ENCODE assay signal across 10 cellular contexts in the genomic region with DNA sequence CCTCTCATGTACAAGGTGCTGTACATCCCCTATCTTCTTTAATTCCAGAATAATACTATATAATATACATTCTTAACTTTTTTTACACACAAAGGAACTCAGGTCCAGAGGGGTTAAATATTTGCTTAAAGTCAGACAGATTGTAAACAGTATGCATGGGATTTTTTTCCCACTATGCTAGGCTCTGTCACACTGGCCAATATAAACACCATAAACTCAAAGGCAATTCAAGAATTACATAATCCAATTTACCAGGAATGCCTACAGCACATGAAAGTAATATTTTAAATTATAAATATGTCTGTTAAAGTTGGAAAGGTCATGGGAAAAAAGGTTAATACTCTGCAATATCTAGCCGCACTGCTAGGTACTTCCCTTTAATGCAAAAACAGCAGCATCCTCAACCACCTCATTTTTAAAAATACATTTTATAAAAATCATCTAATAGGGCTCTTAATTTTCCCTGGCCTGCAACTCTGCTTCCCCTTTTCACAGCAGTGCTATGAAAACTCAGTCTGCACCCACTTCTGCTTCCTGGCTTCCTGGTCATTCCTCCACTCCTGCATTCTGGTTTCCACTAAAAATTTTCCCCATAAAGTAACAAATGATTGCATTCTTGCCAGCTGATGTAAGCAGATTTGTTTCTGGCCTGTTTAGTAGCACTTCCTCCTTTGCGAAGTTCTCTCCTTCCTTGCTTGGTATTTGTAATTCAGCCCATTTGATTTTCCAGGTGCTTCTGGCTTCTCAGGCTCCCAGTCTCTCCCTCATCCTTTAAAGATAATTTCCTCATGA.
DNase-seq lines count a peak whose midpoint lies in the region; ATAC-seq, FAIRE-seq and TF ChIP-seq lines count a peak whose summit lies in the region.
"Had no signal": no experiment of that assay in that cellular context is flagged by ENCODE, and none has a peak within 500 bp of the region (broad histone marks: within the 10 kb centered on the region; RNA-seq: fewer than 3 reads in every experiment).

No MANE protein-coding gene starts in this region.

- intact Hi-C loops in endothelial cell of umbilical vein (cut with micrococcal nuclease), result loop anchor here (5.0 to 10.0 kb wide), 2 partner anchors 182 to 310 kb away; a partner anchor contains a TSS

- peak; percentile 78 for DNase-seq in EH (ENCODE audit: low read depth)
- peak; percentile 7 for DNase-seq in NCI-H226
- DNase-seq in endothelial cell of umbilical vein (ENCODE audit: low read depth, low spot score), result peak; percentile 82
- DNase-seq in neural progenitor cell (ENCODE audit: low spot score), result no peak
- DNase-seq in NCI-H510A treated with DMSO at 0.1 percent for 48 hours (lab: John Stamatoyannopoulos, UW), result no peak
- no peak for DNase-seq in CD8-positive, alpha-beta memory T cell
- no peak for DNase-seq in T-helper 17 cell
- DNase-seq in NCI-H1436 treated with DMSO at 0.1 percent for 48 hours (lab: John Stamatoyannopoulos, UW), result no peak
- DNase-seq: activated CD8-positive, alpha-beta memory T cell treated with anti-CD3 and anti-CD28 coated beads for 24 hours had no signal

- H2AFZ ChIP-seq in endothelial cell of umbilical vein (ENCODE audit: low read depth, low read length) (no peak overlapping the region), neural progenitor cell (replicated peaks) (peak overlapping the region; percentile 21)

- TF ChIP-seq POLR2A in endothelial cell of umbilical vein (IDR thresholded peaks at IDR 0.05; ENCODE audit: low read depth, low read length), result no peak

- no peaks in the 10 kb centered on the region for H3K36me3 ChIP-seq in endothelial cell of umbilical vein (ENCODE audit: control insufficient read depth in 2 of 2, extremely low read depth in 1 of 2, insufficient read depth in 2 of 2, low read length in 2 of 2)
- no peaks in the 10 kb centered on the region for H3K36me3 ChIP-seq in neural progenitor cell
- no peaks in the 10 kb centered on the region for H3K36me3 ChIP-seq in CD8-positive, alpha-beta memory T cell (ENCODE audit: insufficient read depth, low read length)

- no peaks in the 10 kb centered on the region for H3K9me3 ChIP-seq in endothelial cell of umbilical vein (replicated peaks; ENCODE audit: control insufficient read depth, insufficient read depth, low read length)
- no peaks in the 10 kb centered on the region for H3K9me3 ChIP-seq in neural progenitor cell (ENCODE audit: low read depth)
- no peaks in the 10 kb centered on the region for H3K9me3 ChIP-seq in CD8-positive, alpha-beta memory T cell (ENCODE audit: low read length)
- H3K9me3 ChIP-seq in T-helper 17 cell (ENCODE audit: control insufficient read depth, low read length, poor library complexity, severe bottlenecking), result no peaks in the 10 kb centered on the region

- dilution Hi-C loops in endothelial cell of umbilical vein (cut with MboI; ENCODE audit: extremely low pct_ligation_motif_present, low sequenced_read_pairs), result no loop called here

- H3K9ac ChIP-seq in endothelial cell of umbilical vein (replicated peaks; ENCODE audit: extremely low read depth, insufficient read depth, low read length) (peak overlapping the region; percentile 34), neural progenitor cell (no peak overlapping the region)

- peak overlapping the region; percentile 28 for H3K4me2 ChIP-seq in endothelial cell of umbilical vein (ENCODE audit: insufficient read depth, low read length)
- no peak overlapping the region for H3K4me2 ChIP-seq in neural progenitor cell

- no peak overlapping the region for H3K27ac Mint-ChIP-seq in neural progenitor cell
- no peak overlapping the region for H3K27ac Mint-ChIP-seq in CD8-positive, alpha-beta memory T cell
- no peak overlapping the region for H3K27ac Mint-ChIP-seq in T-helper 17 cell

- H3K4me1 ChIP-seq in endothelial cell of umbilical vein (ENCODE audit: control insufficient read depth, extremely low read depth, insufficient read depth, low read length), result peaks cover 26% of the 10 kb centered on the region
- peaks cover 4% of the 10 kb centered on the region for H3K4me1 ChIP-seq in neural progenitor cell
- no peaks in the 10 kb centered on the region for H3K4me1 ChIP-seq in CD8-positive, alpha-beta memory T cell (ENCODE audit: insufficient read depth, low read length)

- H3K9me1 ChIP-seq in endothelial cell of umbilical vein (replicated peaks; ENCODE audit: control insufficient read depth, extremely low read depth, insufficient read depth, low read length), result no peaks in the 10 kb centered on the region

- no peaks in the 10 kb centered on the region for H3K27me3 ChIP-seq in endothelial cell of umbilical vein (ENCODE audit: control insufficient read depth in 2 of 2, insufficient read depth in 2 of 2, low read length in 2 of 2)
- H3K27me3 ChIP-seq in neural progenitor cell, result no peaks in the 10 kb centered on the region
- H3K27me3 ChIP-seq in CD8-positive, alpha-beta memory T cell (ENCODE audit: insufficient read depth, low read length, poor library complexity, severe bottlenecking), result no peaks in the 10 kb centered on the region

- H4K20me1 ChIP-seq in endothelial cell of umbilical vein (replicated peaks; ENCODE audit: control insufficient read depth, extremely low read depth, insufficient read depth, low read length) (no peaks in the 10 kb centered on the region), neural progenitor cell (ENCODE audit: low read depth) (no peaks in the 10 kb centered on the region)

- FAIRE-seq in endothelial cell of umbilical vein (lab: Jason Lieb, UNC), result peak; percentile 87
- FAIRE-seq: D721Med had no signal

- H3K4me3 ChIP-seq in endothelial cell of umbilical vein (replicated peaks in 1 of 3; ENCODE audit: insufficient read depth in 1 of 3, low read depth in 1 of 3, low read length in 3 of 3) (no peak overlapping the region), neural progenitor cell (no peak overlapping the region)
- no peak overlapping the region for H3K4me3 ChIP-seq in CD8-positive, alpha-beta memory T cell (ENCODE audit: low read length)

- no peaks in the 10 kb centered on the region for H3K9me3 Mint-ChIP-seq in neural progenitor cell
- H3K9me3 Mint-ChIP-seq in CD8-positive, alpha-beta memory T cell, result peaks cover 0 to 3% (median 0%) of the 10 kb centered on the region in 5 donors

- H3K79me2 ChIP-seq in endothelial cell of umbilical vein (ENCODE audit: control insufficient read depth, insufficient read depth, low read length), result no peaks in the 10 kb centered on the region
- no peaks in the 10 kb centered on the region for H3K79me2 ChIP-seq in neural progenitor cell (ENCODE audit: low read depth)

- H3K27ac ChIP-seq in endothelial cell of umbilical vein (ENCODE audit: insufficient read depth, low read depth, low read length) (peak overlapping the region; percentile 57), neural progenitor cell (no peak overlapping the region)
- H3K27ac ChIP-seq in CD8-positive, alpha-beta memory T cell (ENCODE audit: low read depth, low read length), result no peak overlapping the region

- CTCF ChIA-PET in endothelial cell of umbilical vein (lab: Charles Lee), result no interaction called here
- CTCF ChIA-PET in CD8-positive, alpha-beta memory T cell (lab: Charles Lee), result no interaction called here

- no peaks in the 10 kb centered on the region for H3F3A ChIP-seq in neural progenitor cell (ENCODE audit: low read depth)

- BruUV-seq in endothelial cell of umbilical vein (replicated peaks; lab: Mats Ljungman, UMichigan), result no TSS peak

- no peak for ATAC-seq in T-helper 17 cell

- POLR2A ChIA-PET in endothelial cell of umbilical vein (lab: Charles Lee), result no interaction called here
- POLR2A ChIA-PET in CD8-positive, alpha-beta memory T cell (lab: Charles Lee), result no interaction called here

- no peaks in the 10 kb centered on the region for H3K36me3 Mint-ChIP-seq in neural progenitor cell
- H3K36me3 Mint-ChIP-seq in CD8-positive, alpha-beta memory T cell, result peaks cover 6 to 17% (median 14%) of the 10 kb centered on the region in 3 donors
- peaks cover 5% of the 10 kb centered on the region for H3K36me3 Mint-ChIP-seq in T-helper 17 cell (ENCODE audit: low read depth)

- H3K4me1 Mint-ChIP-seq in neural progenitor cell (peaks cover 7% of the 10 kb centered on the region), T-helper 17 cell (no peaks in the 10 kb centered on the region)
- H3K4me1 Mint-ChIP-seq in CD8-positive, alpha-beta memory T cell, result no peaks in the 10 kb centered on the region

- H3K4me3 Mint-ChIP-seq in neural progenitor cell, result no peak overlapping the region
- H3K4me3 Mint-ChIP-seq in CD8-positive, alpha-beta memory T cell, result no peak overlapping the region
- H3K4me3 Mint-ChIP-seq in T-helper 17 cell, result no peak overlapping the region

- no peaks in the 10 kb centered on the region for H3K27me3 Mint-ChIP-seq in neural progenitor cell (ENCODE audit: insufficient read depth, low read depth)
- no peaks in the 10 kb centered on the region for H3K27me3 Mint-ChIP-seq in CD8-positive, alpha-beta memory T cell
- H3K27me3 Mint-ChIP-seq in T-helper 17 cell, result no peaks in the 10 kb centered on the region

- TF ChIP-seq CTCF in endothelial cell of umbilical vein (IDR thresholded peaks at IDR 0.05; ENCODE audit: extremely low read depth in 1 of 2, insufficient read depth in 1 of 2, low read depth in 1 of 2, low read length in 2 of 2), result no peak
- no peak for TF ChIP-seq CTCF in neural progenitor cell (IDR thresholded peaks at IDR 0.05)

TF ChIP-seq in endothelial cell of umbilical vein, 7 proteins besides CTCF, POLR2A, EP300 and RAD21:
- no peak for TF ChIP-seq EZH2 (IDR thresholded peaks at IDR 0.05; ENCODE audit: borderline replicate concordance, low read depth, low read length, severe bottlenecking)
TF ChIP-seq in endothelial cell of umbilical vein: peak in this region for 0.

Comparison
In these comparisons a context has a peak if more than half of its experiments do, and no peak if none do; other contexts are left out.
1. DNase-seq: peak in EH (single experiment), NCI-H226 (single experiment) and endothelial cell of umbilical vein (single experiment); none in neural progenitor cell (single experiment), NCI-H510A treated with DMSO at 0.1 percent for 48 hours (single experiment), CD8-positive, alpha-beta memory T cell (0 of 5), T-helper 17 cell (0 of 3) and NCI-H1436 treated with DMSO at 0.1 percent for 48 hours (single experiment).